1 cellular context compared by ENCODE assay signal in the genomic region with DNA sequence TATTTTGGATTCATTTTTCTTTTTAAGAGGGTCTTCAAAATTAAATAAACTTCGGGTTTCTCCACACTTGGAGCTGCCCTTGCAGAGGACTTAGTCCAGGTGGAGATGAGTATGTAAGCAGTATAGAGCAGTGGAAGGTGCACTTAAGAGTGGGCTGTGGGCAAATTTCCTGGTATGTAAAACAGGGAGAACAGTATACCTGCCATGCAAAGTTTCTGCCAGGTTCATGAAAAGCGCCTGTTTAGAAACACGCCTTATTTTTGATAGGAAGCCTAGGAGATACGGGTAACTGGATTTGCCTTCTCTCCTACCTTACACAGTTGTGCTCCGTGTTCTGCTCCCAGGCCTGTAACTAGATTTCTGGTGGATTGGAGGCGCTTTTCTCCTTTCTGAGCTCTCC.
TF ChIP-seq lines count a peak whose summit lies in the region.

No MANE protein-coding gene starts in this region.

TF ChIP-seq in IMR-90, 13 proteins besides CTCF, POLR2A, EP300 and RAD21 (continued from another document):
- TF ChIP-seq, protein P1, sequence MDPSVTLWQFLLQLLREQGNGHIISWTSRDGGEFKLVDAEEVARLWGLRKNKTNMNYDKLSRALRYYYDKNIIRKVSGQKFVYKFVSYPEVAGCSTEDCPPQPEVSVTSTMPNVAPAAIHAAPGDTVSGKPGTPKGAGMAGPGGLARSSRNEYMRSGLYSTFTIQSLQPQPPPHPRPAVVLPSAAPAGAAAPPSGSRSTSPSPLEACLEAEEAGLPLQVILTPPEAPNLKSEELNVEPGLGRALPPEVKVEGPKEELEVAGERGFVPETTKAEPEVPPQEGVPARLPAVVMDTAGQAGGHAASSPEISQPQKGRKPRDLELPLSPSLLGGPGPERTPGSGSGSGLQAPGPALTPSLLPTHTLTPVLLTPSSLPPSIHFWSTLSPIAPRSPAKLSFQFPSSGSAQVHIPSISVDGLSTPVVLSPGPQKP (IDR thresholded peaks at IDR 0.05; ENCODE audit: borderline replicate concordance, low read depth, low read length): no peak
- TF ChIP-seq RFX5 (IDR thresholded peaks at IDR 0.05; ENCODE audit: low read depth, low read length): no peak
TF ChIP-seq in IMR-90: peak in this region for 0.
